ENCODE assay signal across 9 cellular contexts in genomic region chr12:101490286-101490920, GRCh38. TPM values are rescaled to one million over a fixed set of nuclear protein-coding genes. Genes with fewer than 3 reads are reported as not detected.
DNase-seq lines count a peak whose midpoint lies in the region; ATAC-seq, FAIRE-seq and TF ChIP-seq lines count a peak whose summit lies in the region.
"Had no signal": no experiment of that assay in that cellular context is flagged by ENCODE, and none has a peak within 500 bp of the region (broad histone marks: within the 10 kb centered on the region; RNA-seq: fewer than 3 reads in every experiment).

No MANE protein-coding gene starts in this region.

- H3K4me1 Mint-ChIP-seq in activated naive CD8-positive, alpha-beta T cell treated with anti-CD3 and anti-CD28 coated beads for 36 hours, result no peaks in the 10 kb centered on the region

- intact Hi-C loops in Right ventricle myocardium inferior (cut with DNase I), result loop anchor here (5.0 to 10.0 kb wide), 3 partner anchors 222 to 344 kb away; partner anchors contain the start of gene GNPTAB
- intact Hi-C loops in cardiac septum (cut with DNase I), result no loop called here
- intact Hi-C loops in lower lobe of right lung (cut with DNase I), result no loop called here

- DNase-seq in Right ventricle myocardium inferior (ENCODE audit: missing footprints) (no peak), cardiac septum (ENCODE audit: low spot score) (no peak), NCI-H128 (lab: John Stamatoyannopoulos, UW; ENCODE audit: unreplicated experiment) (peak; percentile 13), lower lobe of right lung (no peak), RCC 7860 (ENCODE audit: low spot score) (no peak), middle frontal gyrus (ENCODE audit: extremely low spot score, low spot score) (no peak)
- peak; percentile 19 for DNase-seq in activated naive CD8-positive, alpha-beta T cell treated with anti-CD3 and anti-CD28 coated beads for 36 hours

- H3K4me3 Mint-ChIP-seq in activated naive CD8-positive, alpha-beta T cell treated with anti-CD3 and anti-CD28 coated beads for 36 hours, result no peak overlapping the region

- peaks cover 33% of the 10 kb centered on the region for H3K27me3 Mint-ChIP-seq in activated naive CD8-positive, alpha-beta T cell treated with anti-CD3 and anti-CD28 coated beads for 36 hours

- FAIRE-seq in RCC 7860 (lab: Jason Lieb, UNC), result no peak

- H3K27ac Mint-ChIP-seq in activated naive CD8-positive, alpha-beta T cell treated with anti-CD3 and anti-CD28 coated beads for 36 hours, result no peak overlapping the region

- H3K4me1 ChIP-seq in lower lobe of right lung, result peaks cover 4% of the 10 kb centered on the region

- H3K36me3 Mint-ChIP-seq in activated naive CD8-positive, alpha-beta T cell treated with anti-CD3 and anti-CD28 coated beads for 36 hours, result no peaks in the 10 kb centered on the region

- peaks cover 3% of the 10 kb centered on the region for H3K9me3 Mint-ChIP-seq in activated naive CD8-positive, alpha-beta T cell treated with anti-CD3 and anti-CD28 coated beads for 36 hours

- H3K27ac ChIP-seq in lower lobe of right lung, result no peak overlapping the region
- H3K27ac ChIP-seq: neutrophil had no signal

- ATAC-seq in Right ventricle myocardium inferior (peak; percentile 77), lower lobe of right lung (peak; percentile 80 to 93), HG02798 (IDR thresholded peaks at IDR 0.05; ENCODE audit: poor library complexity, unreplicated experiment) (no peak)

- no peak overlapping the region for H3K4me3 ChIP-seq in lower lobe of right lung

- H3K36me3 ChIP-seq in lower lobe of right lung, result no peaks in the 10 kb centered on the region
- H3K36me3 ChIP-seq: neutrophil had no signal

- peak; percentile 52 for TF ChIP-seq CTCF in lower lobe of right lung (IDR thresholded peaks at IDR 0.05)

- H3K9me3 ChIP-seq in lower lobe of right lung, result no peaks in the 10 kb centered on the region
- H3K9me3 ChIP-seq: neutrophil had no signal

- H3K27me3 ChIP-seq in lower lobe of right lung (ENCODE audit: low read depth), result no peaks in the 10 kb centered on the region
- H3K27me3 ChIP-seq: neutrophil had no signal

RNA-seq across cellular contexts. Expression of gene SPIC, which starts 15.3 kb away (rescaled TPM):
- total RNA-seq in Right ventricle myocardium inferior (not detected), cardiac septum (not detected), lower lobe of right lung (not detected)
- total RNA-seq in activated naive CD8-positive, alpha-beta T cell treated with anti-CD3 and anti-CD28 coated beads for 36 hours, result not detected

Comparison
In these comparisons a context has a peak if more than half of its experiments do, and no peak if none do; other contexts are left out.
1. DNase-seq: peak in NCI-H128 (single experiment) and activated naive CD8-positive, alpha-beta T cell treated with anti-CD3 and anti-CD28 coated beads for 36 hours (single experiment); none in Right ventricle myocardium inferior (single experiment), cardiac septum (single experiment), lower lobe of right lung (single experiment), RCC 7860 (single experiment) and middle frontal gyrus (single experiment).